ENCODE assay signal across 20 cellular contexts in genomic region chr15:44527241-44527640, GRCh38.
"Had no signal": no experiment of that assay in that cellular context is flagged by ENCODE, and none has a peak within 500 bp of the region (broad histone marks: within the 10 kb centered on the region; RNA-seq: fewer than 3 reads in every experiment).

No MANE protein-coding gene starts in this region.

- H3K9me3 ChIP-seq: neutrophil, SJCRH30, spleen, tibial artery had no signal

- H3K27me3 Mint-ChIP-seq: activated CD4-positive, alpha-beta memory T cell treated with anti-CD3 and anti-CD28 coated beads for 36 hours; activated naive CD4-positive, alpha-beta T cell treated with anti-CD3 and anti-CD28 coated beads, Interleukin-2, amount 10 ng/mL, durations not matched to agents 7 days and 5 days; dendritic cell treated with granulocyte-macrophage colony-stimulating factor and Interleukin-4, amounts not matched to agents 40 ng/mL and 50 ng/mL, for 4 days; stimulated activated memory B cell treated with anti-CD40 and anti-IgM and Interleukin-4, amounts not matched to agents 10 μg/mL and 1 μg/mL and 100 μg/mL, for 72 hours had no signal

- H3K27ac Mint-ChIP-seq: activated naive CD4-positive, alpha-beta T cell treated with anti-CD3 and anti-CD28 coated beads, Interleukin-2, amount 10 ng/mL, durations not matched to agents 7 days and 5 days; dendritic cell treated with granulocyte-macrophage colony-stimulating factor and Interleukin-4, amounts not matched to agents 40 ng/mL and 50 ng/mL, for 4 days had no signal

- H3K9me3 Mint-ChIP-seq: activated CD4-positive, alpha-beta memory T cell treated with anti-CD3 and anti-CD28 coated beads for 36 hours; activated naive CD4-positive, alpha-beta T cell treated with anti-CD3 and anti-CD28 coated beads, Interleukin-2, amount 10 ng/mL, durations not matched to agents 7 days and 5 days; dendritic cell treated with granulocyte-macrophage colony-stimulating factor and Interleukin-4, amounts not matched to agents 40 ng/mL and 50 ng/mL, for 4 days; stimulated activated memory B cell treated with anti-CD40 and anti-IgM and Interleukin-4, amounts not matched to agents 10 μg/mL and 1 μg/mL and 100 μg/mL, for 72 hours had no signal

- ATAC-seq: stimulated activated memory B cell treated with anti-CD40 and anti-IgM and Interleukin-4, amounts not matched to agents 10 μg/mL and 1 μg/mL and 100 μg/mL, for 72 hours had no signal

- H3K4me3 Mint-ChIP-seq: activated CD4-positive, alpha-beta memory T cell treated with anti-CD3 and anti-CD28 coated beads for 36 hours; activated naive CD4-positive, alpha-beta T cell treated with anti-CD3 and anti-CD28 coated beads, Interleukin-2, amount 10 ng/mL, durations not matched to agents 7 days and 5 days; dendritic cell treated with granulocyte-macrophage colony-stimulating factor and Interleukin-4, amounts not matched to agents 40 ng/mL and 50 ng/mL, for 4 days; stimulated activated memory B cell treated with anti-CD40 and anti-IgM and Interleukin-4, amounts not matched to agents 10 μg/mL and 1 μg/mL and 100 μg/mL, for 72 hours had no signal

- FAIRE-seq: bronchial epithelial cell, keratinocyte, urothelium cell line had no signal

- DNase-seq: activated CD4-positive, alpha-beta memory T cell treated with anti-CD3 and anti-CD28 coated beads for 36 hours; activated effector memory CD4-positive, alpha-beta T cell treated with Interleukin-2 at 50 U/mL for 16 hours; activated naive CD4-positive, alpha-beta T cell treated with anti-CD3 and anti-CD28 coated beads, Interleukin-2, amount 10 ng/mL, durations not matched to agents 7 days and 5 days; activated T-cell treated with anti-CD3 and anti-CD28 coated beads for 4 hours; effector memory CD4-positive, alpha-beta T cell; glutamatergic neuron; midbrain; retina; SJCRH30; spleen; stimulated activated CD4-positive, alpha-beta T cell treated with anti-CD3 and anti-CD28 coated beads, Interleukin-4, amount 100 ng/mL, for 4 hours; T-helper 2 cell; tibial artery had no signal

- H3K4me3 ChIP-seq: lung, SJCRH30, spleen, tibial artery had no signal

- H3K4me1 ChIP-seq: SJCRH30, spleen, tibial artery had no signal

- H3K27me3 ChIP-seq: neutrophil, SJCRH30, spleen, tibial artery had no signal

- H3K27ac ChIP-seq: neutrophil, SJCRH30, spleen, tibial artery had no signal

- H3K4me1 Mint-ChIP-seq: activated naive CD4-positive, alpha-beta T cell treated with anti-CD3 and anti-CD28 coated beads, Interleukin-2, amount 10 ng/mL, durations not matched to agents 7 days and 5 days; stimulated activated memory B cell treated with anti-CD40 and anti-IgM and Interleukin-4, amounts not matched to agents 10 μg/mL and 1 μg/mL and 100 μg/mL, for 72 hours had no signal
